In the genomic region with DNA sequence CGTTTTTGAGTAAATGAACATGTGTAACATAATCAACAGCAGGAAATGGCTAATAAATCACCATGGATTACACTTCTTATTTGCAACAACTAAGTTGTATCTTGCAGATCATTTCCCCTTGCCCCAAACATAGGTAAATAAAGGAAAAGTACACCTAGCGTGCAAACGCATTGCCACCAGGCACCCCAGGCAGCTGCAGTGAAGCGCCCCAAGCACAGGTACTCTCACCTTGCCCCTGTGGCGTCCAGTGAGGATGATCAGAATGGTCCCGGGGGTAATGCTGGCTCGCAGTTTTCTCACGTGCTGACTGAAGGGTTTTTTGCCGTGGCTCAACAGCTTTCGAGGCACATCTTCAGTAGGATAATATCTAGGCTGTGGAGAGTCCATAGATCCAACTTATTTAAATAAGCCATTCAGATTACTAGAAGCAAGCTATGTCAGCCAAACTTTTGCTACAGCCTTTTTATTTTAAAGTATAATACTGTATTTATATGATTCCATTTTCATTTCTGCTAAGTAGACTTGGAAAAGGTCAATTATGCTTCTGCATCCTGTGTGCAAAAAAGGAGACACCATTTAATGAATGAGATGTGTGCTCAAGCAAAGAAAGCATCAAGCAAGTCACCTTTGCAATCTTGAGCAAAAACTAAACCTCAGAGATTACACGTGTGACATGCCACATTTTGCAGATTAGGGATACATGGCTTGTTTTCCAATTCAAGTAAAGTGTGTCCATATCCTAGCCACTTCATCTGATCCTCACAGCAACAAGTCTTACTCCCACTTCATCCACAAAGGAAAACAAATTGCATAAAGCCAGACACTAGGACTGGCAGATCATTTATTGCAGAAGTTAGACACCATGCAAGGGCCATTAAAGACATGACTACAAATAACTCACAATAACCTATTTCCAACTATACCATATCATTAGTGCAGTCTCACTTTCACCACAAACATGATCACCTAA, we compare ENCODE assay signal across 11 cellular contexts. TPM values are rescaled to one million over a fixed set of nuclear protein-coding genes. Genes with fewer than 3 reads are reported as not detected.
DNase-seq lines count a peak whose midpoint lies in the region; ATAC-seq and TF ChIP-seq lines count a peak whose summit lies in the region.
"Had no signal": no experiment of that assay in that cellular context is flagged by ENCODE, and none has a peak within 500 bp of the region (broad histone marks: within the 10 kb centered on the region; RNA-seq: fewer than 3 reads in every experiment).

No MANE protein-coding gene starts in this region.

- H3K9me3 ChIP-seq in CD4-positive, alpha-beta T cell (ENCODE audit: control insufficient read depth, low read length): no peaks in the 10 kb centered on the region
- no peaks in the 10 kb centered on the region for H3K9me3 ChIP-seq in mesodermal cell (ENCODE audit: control insufficient read depth, low read length)

- peak overlapping the region; percentile 100 for H3K4me3 Mint-ChIP-seq in CD4-positive, alpha-beta T cell
- H3K4me3 Mint-ChIP-seq in activated naive CD8-positive, alpha-beta T cell treated with anti-CD3 and anti-CD28 coated beads for 36 hours: peak overlapping the region; percentile 100

- no peak for ATAC-seq in CD4-positive, alpha-beta T cell (ENCODE audit: poor library complexity)
- ATAC-seq in HG03139 (IDR thresholded peaks at IDR 0.05; ENCODE audit: unreplicated experiment) (no peak), left colon (no peak), GM19328 (IDR thresholded peaks at IDR 0.05; ENCODE audit: unreplicated experiment) (no peak)

- intact Hi-C loops in CD4-positive, alpha-beta T cell (cut with DNase I, micrococcal nuclease): loop anchor here in 1 of 2 experiments (5.0 kb wide), 1 partner anchor 300 kb away; the partner anchor contains the start of gene NAA25
- intact Hi-C loops in left colon (cut with DNase I, micrococcal nuclease): no loop called here

- peaks cover 34% of the 10 kb centered on the region for H3K4me1 Mint-ChIP-seq in CD4-positive, alpha-beta T cell (ENCODE audit: low read depth)
- peaks cover 36% of the 10 kb centered on the region for H3K4me1 Mint-ChIP-seq in activated naive CD8-positive, alpha-beta T cell treated with anti-CD3 and anti-CD28 coated beads for 36 hours

- peaks cover 54% of the 10 kb centered on the region for H3K36me3 Mint-ChIP-seq in CD4-positive, alpha-beta T cell (ENCODE audit: low read depth)
- peaks cover 50% of the 10 kb centered on the region for H3K36me3 Mint-ChIP-seq in activated naive CD8-positive, alpha-beta T cell treated with anti-CD3 and anti-CD28 coated beads for 36 hours

- CTCF ChIA-PET in CD4-positive, alpha-beta T cell (lab: Charles Lee): no interaction called here

- H3K27me3 ChIP-seq in CD4-positive, alpha-beta T cell (ENCODE audit: control insufficient read depth, insufficient read depth, low read length): no peaks in the 10 kb centered on the region
- no peaks in the 10 kb centered on the region for H3K27me3 ChIP-seq in HL-60 (ENCODE audit: insufficient read depth, poor library complexity, severe bottlenecking)

- H3K27ac ChIP-seq in CD4-positive, alpha-beta T cell (ENCODE audit: low read depth, low read length): no peak overlapping the region
- H3K27ac ChIP-seq in HL-60 (replicated peaks) (no peak overlapping the region), mesodermal cell (ENCODE audit: low read depth, low read length, severe bottlenecking) (no peak overlapping the region)
- H3K27ac ChIP-seq: parathyroid adenoma had no signal

- H3K9me3 Mint-ChIP-seq in CD4-positive, alpha-beta T cell: no peaks in the 10 kb centered on the region
- no peaks in the 10 kb centered on the region for H3K9me3 Mint-ChIP-seq in activated naive CD8-positive, alpha-beta T cell treated with anti-CD3 and anti-CD28 coated beads for 36 hours

- DNase-seq in CD4-positive, alpha-beta T cell: no peak
- DNase-seq in HL-60 (ENCODE audit: low read depth in 1 of 2, low spot score in 1 of 2) (no peak), UCSD-AML1 (lab: John Stamatoyannopoulos, UW; ENCODE audit: unreplicated experiment) (no peak), left colon (no peak)
- DNase-seq in activated naive CD8-positive, alpha-beta T cell treated with anti-CD3 and anti-CD28 coated beads for 36 hours: no peak
- DNase-seq: anterior cingulate cortex, NCI-H187 had no signal

- POLR2A ChIA-PET in CD4-positive, alpha-beta T cell (lab: Charles Lee): no interaction called here

- H3K4me3 ChIP-seq in HL-60 (replicated peaks; ENCODE audit: insufficient read depth, low read length) (peak overlapping the region; percentile 61; the same call in 1 of the 2 replicates), mesodermal cell (ENCODE audit: extremely low read depth, insufficient read depth, low read length, poor library complexity, severe bottlenecking) (peak overlapping the region; percentile 83)

- 93 to 100% methylated on average over 5 of the region's 11 CpGs for WGBS in mesodermal cell (ENCODE audit: insufficient coverage in 2 of 2), 2 experiments

- peak overlapping the region; percentile 99 for H3K27ac Mint-ChIP-seq in CD4-positive, alpha-beta T cell
- H3K27ac Mint-ChIP-seq in activated naive CD8-positive, alpha-beta T cell treated with anti-CD3 and anti-CD28 coated beads for 36 hours: peak overlapping the region; percentile 100

- H3K36me3 ChIP-seq in mesodermal cell (ENCODE audit: control insufficient read depth, insufficient read depth, low read length): peaks cover 47% of the 10 kb centered on the region

- H3K27me3 Mint-ChIP-seq in CD4-positive, alpha-beta T cell: no peaks in the 10 kb centered on the region
- no peaks in the 10 kb centered on the region for H3K27me3 Mint-ChIP-seq in activated naive CD8-positive, alpha-beta T cell treated with anti-CD3 and anti-CD28 coated beads for 36 hours

- no peak for TF ChIP-seq CTCF in CD4-positive, alpha-beta T cell (IDR thresholded peaks at IDR 0.05)
- TF ChIP-seq CTCF in HL-60 (IDR thresholded peaks at IDR 0.05; ENCODE audit: insufficient read depth, low read length): no peak

- peaks cover 5% of the 10 kb centered on the region for H3K4me1 ChIP-seq in mesodermal cell (ENCODE audit: control insufficient read depth, insufficient read depth, low read length, poor library complexity, severe bottlenecking)

RNA-seq across cellular contexts. Expression of gene RPL6, which starts 2.6 kb away (rescaled TPM):
- total RNA-seq in CD4-positive, alpha-beta T cell: 1,000 to 10,000 TPM; 1,794 to 1,807 TPM
- 1,000 to 10,000 TPM; 2,009 to 2,101 TPM for total RNA-seq in activated naive CD8-positive, alpha-beta T cell treated with anti-CD3 and anti-CD28 coated beads for 36 hours
- polyA plus RNA-seq in mesodermal cell (2013, experiment 1 of 2): 2,211 TPM
- 2,325 TPM for polyA plus RNA-seq in mesodermal cell (2013, experiment 2 of 2)
- 100 to 1,000 TPM; 774 to 778 TPM for total RNA-seq in left colon

RNA-seq across cellular contexts. Expression of gene PTPN11, which starts 11.9 kb away (rescaled TPM):
- 10 to 100 TPM; 44.6 to 46.4 TPM for total RNA-seq in CD4-positive, alpha-beta T cell
- 100 to 1,000 TPM; 172 to 175 TPM for total RNA-seq in activated naive CD8-positive, alpha-beta T cell treated with anti-CD3 and anti-CD28 coated beads for 36 hours
- 70.3 TPM for polyA plus RNA-seq in mesodermal cell (2013, experiment 1 of 2)
- 69.8 TPM for polyA plus RNA-seq in mesodermal cell (2013, experiment 2 of 2)
- 10 to 100 TPM; 65.1 to 69.1 TPM for total RNA-seq in left colon

RNA-seq across cellular contexts. Expression of gene HECTD4, which starts 24.6 kb away (rescaled TPM):
- total RNA-seq in CD4-positive, alpha-beta T cell: 10 to 100 TPM; 40.2 to 43.3 TPM
- 10 to 100 TPM; 15.8 to 17.8 TPM for total RNA-seq in activated naive CD8-positive, alpha-beta T cell treated with anti-CD3 and anti-CD28 coated beads for 36 hours
- polyA plus RNA-seq in mesodermal cell (2013, experiment 1 of 2): 17.5 TPM
- 15.4 TPM for polyA plus RNA-seq in mesodermal cell (2013, experiment 2 of 2)
- 10 to 100 TPM; 49.3 to 61.3 TPM for total RNA-seq in left colon
